8 cellular contexts compared by ENCODE assay signal in genomic region chr9:120875643-120875953, GRCh38. TPM values are rescaled to one million over a fixed set of nuclear protein-coding genes. Genes with fewer than 3 reads are reported as not detected.
DNase-seq lines count a peak whose midpoint lies in the region; ATAC-seq, FAIRE-seq and TF ChIP-seq lines count a peak whose summit lies in the region.

No MANE protein-coding gene starts in this region.

- H3K4me1 Mint-ChIP-seq in activated naive CD4-positive, alpha-beta T cell treated with anti-CD3 and anti-CD28 coated beads for 36 hours (ENCODE audit: low read depth): peaks cover 73% of the 10 kb centered on the region
- peaks cover 22% of the 10 kb centered on the region for H3K4me1 Mint-ChIP-seq in type B pancreatic cell (ENCODE audit: unreplicated experiment)

- peaks cover 71% of the 10 kb centered on the region for H3K36me3 Mint-ChIP-seq in activated naive CD4-positive, alpha-beta T cell treated with anti-CD3 and anti-CD28 coated beads for 36 hours (ENCODE audit: low read depth)
- H3K36me3 Mint-ChIP-seq in type B pancreatic cell: peaks cover 8% of the 10 kb centered on the region

- H3K9me3 ChIP-seq in adrenal gland (replicated peaks in 1 of 3) (no peaks in the 10 kb centered on the region), right lobe of liver (no peaks in the 10 kb centered on the region)

- H3K27ac Mint-ChIP-seq in activated naive CD4-positive, alpha-beta T cell treated with anti-CD3 and anti-CD28 coated beads for 36 hours: peak overlapping the region; percentile 93
- H3K27ac Mint-ChIP-seq in type B pancreatic cell: peak overlapping the region; percentile 58

- H3K9me3 Mint-ChIP-seq in activated naive CD4-positive, alpha-beta T cell treated with anti-CD3 and anti-CD28 coated beads for 36 hours: no peaks in the 10 kb centered on the region
- H3K9me3 Mint-ChIP-seq in type B pancreatic cell: no peaks in the 10 kb centered on the region

- ATAC-seq in right lobe of liver: no peak
- no peak for ATAC-seq in HG02798 (IDR thresholded peaks at IDR 0.05; ENCODE audit: poor library complexity, unreplicated experiment)

- peak overlapping the region; percentile 85 for H3K4me3 Mint-ChIP-seq in activated naive CD4-positive, alpha-beta T cell treated with anti-CD3 and anti-CD28 coated beads for 36 hours
- H3K4me3 Mint-ChIP-seq in type B pancreatic cell: peak overlapping the region; percentile 85

- TF ChIP-seq POLR2A in adrenal gland (IDR thresholded peaks at IDR 0.05) (no peak), right lobe of liver (IDR thresholded peaks at IDR 0.05) (no peak), H54 (IDR thresholded peaks at IDR 0.05; ENCODE audit: low read depth, low read length) (no peak)

- H3K27ac ChIP-seq in adrenal gland (peak overlapping the region in 4 of 5 donors; percentile 79 to 96 (median 93)), right lobe of liver (peak overlapping the region in 2 of 3 donors; percentile 62 to 79)

- peak in 1 of 6 experiments; percentile 1 for TF ChIP-seq CTCF in adrenal gland (IDR thresholded peaks at IDR 0.05)
- no peak for TF ChIP-seq CTCF in right lobe of liver (IDR thresholded peaks at IDR 0.05)
- TF ChIP-seq CTCF in type B pancreatic cell (conservative IDR thresholded peaks at IDR 0.05): no peak

- H3K36me3 ChIP-seq in adrenal gland (replicated peaks in 1 of 2) (peaks cover 0 to 14% of the 10 kb centered on the region in 2 donors), right lobe of liver (no peaks in the 10 kb centered on the region)

- no peaks in the 10 kb centered on the region for H3K27me3 Mint-ChIP-seq in activated naive CD4-positive, alpha-beta T cell treated with anti-CD3 and anti-CD28 coated beads for 36 hours (ENCODE audit: low read depth)
- H3K27me3 Mint-ChIP-seq in type B pancreatic cell: peaks cover 26% of the 10 kb centered on the region

- H3K27me3 ChIP-seq in adrenal gland (no peaks in the 10 kb centered on the region), right lobe of liver (no peaks in the 10 kb centered on the region)

- H3K4me1 ChIP-seq in adrenal gland (replicated peaks in 1 of 2) (peaks cover 0 to 15% of the 10 kb centered on the region in 2 donors), right lobe of liver (peaks cover 0 to 3% (median 0%) of the 10 kb centered on the region in 4 donors)

- WGBS in adrenal gland, 4 donors: 53 to 63% (median 57%) methylated on average over 7 of the region's 7 CpGs
- WGBS in right lobe of liver (ENCODE audit: insufficient coverage, low coverage, low lambda C conversion rate, missing lambda C conversion rate): 65% methylated on average over 6 of the region's 7 CpGs

- FAIRE-seq in H54 (lab: Jason Lieb, UNC): no peak

- intact Hi-C loops in activated naive CD4-positive, alpha-beta T cell treated with anti-CD3 and anti-CD28 coated beads for 36 hours (cut with micrococcal nuclease): loop anchor here (5.0 kb wide), 1 partner anchor 118 kb away; no protein-coding TSS in a partner anchor
- intact Hi-C loops in adrenal gland (cut with DNase I) (loop anchor here in 1 of 2 donors (5.0 kb wide), 1 partner anchor 47 kb away; no protein-coding TSS in a partner anchor), right lobe of liver (cut with DNase I) (loop anchor here in 1 of 2 donors (10.0 kb wide), 1 partner anchor 49 kb away; the partner anchor contains the start of gene TRAF1)

- CTCF ChIA-PET in activated naive CD4-positive, alpha-beta T cell treated with anti-CD3 and anti-CD28 coated beads for 36 hours (lab: Charles Lee): interaction anchor here (7.1 kb wide), 1 partner anchor 16 kb away, joined by 69 read pairs; no protein-coding TSS in a partner anchor

- peak; percentile 39 for DNase-seq in activated naive CD4-positive, alpha-beta T cell treated with anti-CD3 and anti-CD28 coated beads for 36 hours
- DNase-seq in activated naive CD4-positive, alpha-beta T cell treated with anti-CD3 and anti-CD28 coated beads, Interleukin-2, amount 50 U/mL, for 16 hours: no peak
- no peak for DNase-seq in adrenal gland
- DNase-seq in right lobe of liver: no peak
- DNase-seq in type B pancreatic cell (ENCODE audit: extremely low spot score, unreplicated experiment): no peak
- DNase-seq in GM19240 (ENCODE audit: insufficient read length, low spot score): no peak
- DNase-seq in H54 (ENCODE audit: insufficient read length, low spot score): no peak

- H3K4me3 ChIP-seq in adrenal gland (peak overlapping the region in 1 of 4 donors; percentile 76), right lobe of liver (peak overlapping the region in 1 of 3 donors; percentile 66)

RNA-seq across cellular contexts. Expression of gene PHF19, which starts 1.4 kb away (rescaled TPM):
- 100 to 1,000 TPM; 289 to 295 TPM for total RNA-seq in activated naive CD4-positive, alpha-beta T cell treated with anti-CD3 and anti-CD28 coated beads for 36 hours
- total RNA-seq in adrenal gland (10 to 100 TPM; 17.2 to 61.8 (median 24.0) TPM), right lobe of liver (1 to 10 TPM; 2.2 to 8.0 (median 5.2) TPM), type B pancreatic cell (ENCODE audit: low replicate concordance) (31.0 and 39.6 TPM in 2 replicates)
- 10 to 100 TPM; 13.6 to 39.7 (median 29.7) TPM for polyA plus RNA-seq in adrenal gland

RNA-seq across cellular contexts. Expression of gene PSMD5, which starts 32.9 kb away (rescaled TPM):
- total RNA-seq in activated naive CD4-positive, alpha-beta T cell treated with anti-CD3 and anti-CD28 coated beads for 36 hours: 10 to 100 TPM; 62.1 to 63.5 TPM
- total RNA-seq in adrenal gland (10 to 100 TPM; 34.2 to 78.8 (median 54.7) TPM), right lobe of liver (10 to 100 TPM; 14.1 to 29.2 (median 21.5) TPM), type B pancreatic cell (ENCODE audit: low replicate concordance) (43.6 and 45.2 TPM in 2 replicates)
- polyA plus RNA-seq in adrenal gland: 10 to 100 TPM; 15.6 to 57.1 (median 16.1) TPM

RNA-seq across cellular contexts. Expression of gene TRAF1, which starts 51.0 kb away (rescaled TPM):
- total RNA-seq in activated naive CD4-positive, alpha-beta T cell treated with anti-CD3 and anti-CD28 coated beads for 36 hours: 10 to 100 TPM; 80.6 to 85.0 TPM
- total RNA-seq in adrenal gland (10 to 100 TPM in 2 of 8 donors, 1 to 10 TPM in 6; 1.6 to 11.7 (median 6.1) TPM), right lobe of liver (1 to 10 TPM in 5 of 6 experiments, under 1 TPM in 1; 0.99 to 2.5 (median 2.1) TPM), type B pancreatic cell (ENCODE audit: low replicate concordance) (1.9 and 3.1 TPM in 2 replicates)
- 10 to 100 TPM in 2 of 3 donors, 1 to 10 TPM in 1; 2.4 to 42.7 (median 30.3) TPM for polyA plus RNA-seq in adrenal gland

Comparison
In these comparisons a context has a peak if more than half of its experiments do, and no peak if none do; other contexts are left out.
1. RNA of gene TRAF1, which starts 51.0 kb away (total RNA-seq): 80.6 to 85.0 TPM in activated naive CD4-positive, alpha-beta T cell treated with anti-CD3 and anti-CD28 coated beads for 36 hours; 1.6 to 11.7 TPM in adrenal gland, 1.9 to 3.1 TPM in type B pancreatic cell and 0.99 to 2.5 TPM in right lobe of liver; every median in the first group is over 4 times any median in the second.